ENCODE assay signal across 16 cellular contexts in genomic region chr18:69330345-69330744, GRCh38.
DNase-seq lines count a peak whose midpoint lies in the region; ATAC-seq lines count a peak whose summit lies in the region.
"Had no signal": no experiment of that assay in that cellular context is flagged by ENCODE, and none has a peak within 500 bp of the region (broad histone marks: within the 10 kb centered on the region; RNA-seq: fewer than 3 reads in every experiment).

No MANE protein-coding gene starts in this region.

- peak; percentile 37 for ATAC-seq in left colon
- ATAC-seq: GM12878 had no signal

- DNase-seq in DMS53 treated with DMSO at 0.1 percent for 48 hours (lab: John Stamatoyannopoulos, UW; ENCODE audit: unreplicated experiment), result peak; percentile 95
- DNase-seq in NCI-H526 treated with DMSO at 0.1 percent for 48 hours (lab: John Stamatoyannopoulos, UW), result peak; percentile 7
- DNase-seq in left colon, result no peak
- peak; percentile 25 for DNase-seq in retina
- DNase-seq in activated CD4-positive, alpha-beta T cell treated with anti-CD3 and anti-CD28 coated beads for 4 hours, result no peak
- DNase-seq in activated CD8-positive, alpha-beta memory T cell treated with anti-CD3 and anti-CD28 coated beads, Interleukin-2, amount 50 U/mL, for 48 hours, result no peak
- no peak for DNase-seq in NAMALWA (ENCODE audit: low spot score)
- DNase-seq: DND-41, GDM1, HCEC 1CT, KG1, NCI-H1048, NCI-H1436 treated with DMSO at 0.1 percent for 48 hours, NCI-H2081 treated with DMSO at 0.1 percent for 48 hours, NCI-H226 had no signal

- intact Hi-C loops in left colon (cut with DNase I, micrococcal nuclease), result no loop called here

Comparison
In these comparisons a context has a peak if more than half of its experiments do, and no peak if none do; other contexts are left out.
1. DNase-seq: peak in DMS53 treated with DMSO at 0.1 percent for 48 hours (single experiment), NCI-H526 treated with DMSO at 0.1 percent for 48 hours (single experiment) and retina (single experiment); none in left colon (0 of 2), activated CD4-positive, alpha-beta T cell treated with anti-CD3 and anti-CD28 coated beads for 4 hours (0 of 2), activated CD8-positive, alpha-beta memory T cell treated with anti-CD3 and anti-CD28 coated beads, Interleukin-2, amount 50 U/mL, for 48 hours (single experiment) and NAMALWA (single experiment).